Comparison of ENCODE assay signal across 1 cellular context in the genomic region with DNA sequence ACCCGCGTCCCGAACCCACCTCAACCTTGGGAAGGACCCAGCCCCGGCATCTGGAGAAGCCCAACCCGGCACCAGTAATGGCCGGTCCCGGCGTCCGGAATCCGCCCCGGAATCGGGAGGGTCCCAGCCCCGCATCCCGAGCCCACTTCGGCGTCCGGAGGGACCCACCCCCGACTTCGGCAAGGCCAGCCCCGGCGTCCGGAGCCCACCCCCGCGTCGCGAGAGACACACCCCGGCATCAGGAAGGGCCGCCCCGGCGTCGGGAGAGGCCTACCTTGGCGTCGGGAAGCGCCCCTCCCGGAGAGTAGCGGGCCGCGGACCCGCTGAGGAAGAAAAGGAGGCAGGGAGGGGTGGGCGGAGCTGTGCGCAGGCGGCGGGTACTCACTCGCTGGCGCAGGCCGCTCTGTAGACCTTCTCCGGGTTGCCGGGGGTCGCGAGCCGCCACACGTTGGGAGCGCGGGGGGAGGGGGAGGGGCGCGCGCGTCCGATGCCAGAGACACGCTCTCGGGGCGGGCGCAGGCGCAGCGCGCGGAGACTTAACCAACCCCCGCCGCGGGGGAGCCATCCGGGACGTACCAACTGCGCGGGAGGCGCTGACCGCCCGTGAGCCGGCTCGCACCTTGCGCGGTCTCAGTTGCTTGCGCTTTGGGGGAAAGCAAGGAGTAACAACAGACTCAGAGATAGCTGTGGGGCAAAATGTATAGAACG.
TF ChIP-seq lines count a peak whose summit lies in the region.

Gene UIMC1 (minus strand): TSS at position 515 of the 708 bp plus-strand sequence. CDS start 24,164 bp downstream, outside the sequence.

TF ChIP-seq in K562, 482 proteins besides CTCF, POLR2A, EP300 and RAD21 (continued from another document and continues in another):
- TF ChIP-seq ARID4B (CRISPR knock-in tag; IDR thresholded peaks at IDR 0.05) (peak; percentile 84), ZNF253 (CRISPR knock-in tag; conservative IDR thresholded peaks at IDR 0.05) (no peak), CCNT2 (IDR thresholded peaks at IDR 0.05; ENCODE audit: borderline replicate concordance, extremely low read depth, insufficient read length, low read depth, low read length) (peak; percentile 84), POLR2H (tag; IDR thresholded peaks at IDR 0.05; ENCODE audit: low read depth) (0 out of 2 replicates have a peak, but pooled peaks have one; percentile 56), LEF1 (IDR thresholded peaks at IDR 0.05) (0 out of 2 replicates have a peak, but pooled peaks have one; percentile 40), RNF219 (CRISPR knock-in tag; IDR thresholded peaks at IDR 0.05) (no peak), RBM34 (IDR thresholded peaks at IDR 0.05; ENCODE audit: borderline replicate concordance, insufficient read depth, low read length) (no peak), CSDE1 (IDR thresholded peaks at IDR 0.05) (no peak), POU5F1 (IDR thresholded peaks at IDR 0.05; ENCODE audit: borderline replicate concordance, low read depth, low read length, partially characterized antibody) (peak; percentile 60), ZBTB34 (CRISPR knock-in tag; IDR thresholded peaks at IDR 0.05) (no peak), MEF2A (IDR thresholded peaks at IDR 0.05; ENCODE audit: control insufficient read depth, low read depth, low read length) (no peak), MXI1 (IDR thresholded peaks at IDR 0.05; ENCODE audit: low read depth, low read length) (peak; percentile 65), SIX5 (IDR thresholded peaks at IDR 0.05; ENCODE audit: borderline replicate concordance in 1 of 2, insufficient read depth in 1 of 2, low read depth in 1 of 2, low read length in 2 of 2) (peak; percentile 42 to 52; a peak in 2 of 4 replicates), ZBED1 (IDR thresholded peaks at IDR 0.05) (peak; percentile 58; the same call in 1 of the 2 replicates), NCOA1 (IDR thresholded peaks at IDR 0.05; ENCODE audit: low read depth) (no peak), CBFB (CRISPR knock-in tag; IDR thresholded peaks at IDR 0.05) (no peak), ZKSCAN3 (CRISPR knock-in tag; IDR thresholded peaks at IDR 0.05) (no peak), RFX7 (CRISPR knock-in tag; IDR thresholded peaks at IDR 0.05) (no peak), IFI16 (CRISPR knock-in tag; IDR thresholded peaks at IDR 0.05) (no peak), CREB1 (IDR thresholded peaks at IDR 0.05) (peak; percentile 36; the same call in 1 of the 2 replicates), CREB1 (CRISPR knock-in tag; IDR thresholded peaks at IDR 0.05) (peak; percentile 73), NR2C1 (IDR thresholded peaks at IDR 0.05) (no peak), NR2C1 (tag; IDR thresholded peaks at IDR 0.05) (no peak), HNRNPL (IDR thresholded peaks at IDR 0.05; ENCODE audit: low read depth, low read length) (0 out of 2 replicates have a peak, but pooled peaks have one; percentile 50), RBM25 (IDR thresholded peaks at IDR 0.05; ENCODE audit: low read depth, low read length, severe bottlenecking) (no peak), SP1 (CRISPR knock-in tag; IDR thresholded peaks at IDR 0.05) (peak; percentile 91), PHF21A (IDR thresholded peaks at IDR 0.05; ENCODE audit: borderline replicate concordance, low read depth) (0 out of 2 replicates have a peak, but pooled peaks have one; percentile 3), EZH2 (IDR thresholded peaks at IDR 0.05; ENCODE audit: borderline replicate concordance, low read depth, low read length) (no peak), TAF1 (IDR thresholded peaks at IDR 0.05; ENCODE audit: control insufficient read depth, extremely low read depth, insufficient read depth, low read length, severe bottlenecking) (peak; percentile 78)
- TF ChIP-seq, protein P1, sequence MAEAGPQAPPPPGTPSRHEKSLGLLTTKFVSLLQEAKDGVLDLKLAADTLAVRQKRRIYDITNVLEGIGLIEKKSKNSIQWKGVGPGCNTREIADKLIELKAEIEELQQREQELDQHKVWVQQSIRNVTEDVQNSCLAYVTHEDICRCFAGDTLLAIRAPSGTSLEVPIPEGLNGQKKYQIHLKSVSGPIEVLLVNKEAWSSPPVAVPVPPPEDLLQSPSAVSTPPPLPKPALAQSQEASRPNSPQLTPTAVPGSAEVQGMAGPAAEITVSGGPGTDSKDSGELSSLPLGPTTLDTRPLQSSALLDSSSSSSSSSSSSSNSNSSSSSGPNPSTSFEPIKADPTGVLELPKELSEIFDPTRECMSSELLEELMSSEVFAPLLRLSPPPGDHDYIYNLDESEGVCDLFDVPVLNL (CRISPR knock-in tag; IDR thresholded peaks at IDR 0.05; ENCODE audit: low read depth), result 0 out of 2 replicates have a peak, but pooled peaks have one; percentile 15
- TF ChIP-seq, protein P2, sequence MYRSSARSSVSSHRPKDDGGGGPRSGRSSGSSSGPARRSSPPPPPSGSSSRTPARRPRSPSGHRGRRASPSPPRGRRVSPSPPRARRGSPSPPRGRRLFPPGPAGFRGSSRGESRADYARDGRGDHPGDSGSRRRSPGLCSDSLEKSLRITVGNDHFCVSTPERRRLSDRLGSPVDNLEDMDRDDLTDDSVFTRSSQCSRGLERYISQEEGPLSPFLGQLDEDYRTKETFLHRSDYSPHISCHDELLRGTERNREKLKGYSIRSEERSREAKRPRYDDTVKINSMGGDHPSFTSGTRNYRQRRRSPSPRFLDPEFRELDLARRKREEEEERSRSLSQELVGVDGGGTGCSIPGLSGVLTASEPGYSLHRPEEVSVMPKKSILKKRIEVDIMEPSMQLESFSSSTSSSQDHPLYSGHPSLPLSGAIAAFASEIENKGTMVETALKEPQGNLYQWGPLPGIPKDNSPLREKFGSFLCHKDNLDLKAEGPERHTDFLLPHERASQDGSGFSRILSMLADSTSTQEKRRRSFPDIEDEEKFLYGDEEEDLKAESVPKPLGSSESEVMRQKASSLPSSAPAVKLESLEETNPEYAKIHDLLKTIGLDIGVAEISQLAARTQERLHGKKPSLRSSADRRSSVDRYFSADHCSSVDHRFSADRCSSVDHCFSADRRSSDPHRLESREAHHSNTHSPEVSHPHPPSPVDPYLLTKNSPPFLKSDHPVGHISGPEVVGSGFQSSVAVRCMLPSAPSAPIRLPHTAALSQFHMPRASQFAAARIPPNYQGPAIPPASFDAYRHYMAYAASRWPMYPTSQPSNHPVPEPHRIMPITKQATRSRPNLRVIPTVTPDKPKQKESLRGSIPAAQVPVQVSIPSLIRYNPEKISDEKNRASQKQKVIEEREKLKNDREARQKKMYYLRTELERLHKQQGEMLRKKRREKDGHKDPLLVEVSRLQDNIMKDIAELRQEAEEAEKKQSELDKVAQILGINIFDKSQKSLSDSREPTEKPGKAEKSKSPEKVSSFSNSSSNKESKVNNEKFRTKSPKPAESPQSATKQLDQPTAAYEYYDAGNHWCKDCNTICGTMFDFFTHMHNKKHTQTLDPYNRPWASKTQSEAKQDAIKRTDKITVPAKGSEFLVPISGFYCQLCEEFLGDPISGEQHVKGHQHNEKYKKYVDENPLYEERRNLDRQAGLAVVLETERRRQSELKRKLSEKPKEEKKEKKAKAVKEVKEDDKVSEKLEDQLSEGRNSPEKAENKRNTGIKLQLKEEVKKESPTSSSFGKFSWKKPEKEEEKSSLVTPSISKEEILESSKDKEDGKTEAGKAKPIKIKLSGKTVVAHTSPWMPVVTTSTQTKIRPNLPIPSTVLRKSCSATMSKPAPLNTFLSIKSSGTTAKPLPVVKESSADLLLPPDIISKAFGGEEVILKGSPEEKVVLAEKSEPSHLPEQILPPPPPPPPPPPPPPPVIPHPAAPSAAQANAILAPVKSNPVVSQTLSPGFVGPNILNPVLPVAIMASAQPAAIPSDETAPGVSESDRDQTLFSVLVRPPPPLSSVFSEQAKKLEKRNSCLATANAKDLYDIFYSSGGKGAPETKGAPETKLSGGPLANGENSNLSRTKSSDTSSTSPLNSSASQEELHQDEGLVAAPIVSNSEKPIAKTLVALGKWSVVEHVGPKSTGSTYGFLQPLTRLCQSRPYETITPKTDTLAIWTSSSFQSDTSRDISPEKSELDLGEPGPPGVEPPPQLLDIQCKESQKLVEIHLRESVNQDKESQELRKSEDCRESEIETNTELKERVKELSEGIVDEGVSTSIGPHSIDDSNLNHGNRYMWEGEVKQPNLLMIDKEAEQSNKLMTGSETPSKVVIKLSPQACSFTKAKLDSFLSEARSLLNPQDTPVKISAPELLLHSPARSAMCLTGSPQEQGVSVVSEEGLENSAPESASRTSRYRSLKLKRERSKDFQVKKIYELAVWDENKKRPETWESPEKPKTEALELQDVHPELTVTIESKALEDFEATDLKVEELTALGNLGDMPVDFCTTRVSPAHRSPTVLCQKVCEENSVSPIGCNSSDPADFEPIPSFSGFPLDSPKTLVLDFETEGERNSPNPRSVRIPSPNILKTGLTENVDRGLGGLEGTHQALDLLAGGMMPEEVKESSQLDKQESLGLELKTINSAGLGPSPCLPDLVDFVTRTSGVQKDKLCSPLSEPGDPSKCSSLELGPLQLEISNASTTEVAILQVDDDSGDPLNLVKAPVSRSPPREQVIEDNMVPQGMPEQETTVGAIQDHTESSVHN (IDR thresholded peaks at IDR 0.05; ENCODE audit: borderline replicate concordance in 1 of 2, low read depth in 1 of 2), result no peak
- TF ChIP-seq, protein P3, sequence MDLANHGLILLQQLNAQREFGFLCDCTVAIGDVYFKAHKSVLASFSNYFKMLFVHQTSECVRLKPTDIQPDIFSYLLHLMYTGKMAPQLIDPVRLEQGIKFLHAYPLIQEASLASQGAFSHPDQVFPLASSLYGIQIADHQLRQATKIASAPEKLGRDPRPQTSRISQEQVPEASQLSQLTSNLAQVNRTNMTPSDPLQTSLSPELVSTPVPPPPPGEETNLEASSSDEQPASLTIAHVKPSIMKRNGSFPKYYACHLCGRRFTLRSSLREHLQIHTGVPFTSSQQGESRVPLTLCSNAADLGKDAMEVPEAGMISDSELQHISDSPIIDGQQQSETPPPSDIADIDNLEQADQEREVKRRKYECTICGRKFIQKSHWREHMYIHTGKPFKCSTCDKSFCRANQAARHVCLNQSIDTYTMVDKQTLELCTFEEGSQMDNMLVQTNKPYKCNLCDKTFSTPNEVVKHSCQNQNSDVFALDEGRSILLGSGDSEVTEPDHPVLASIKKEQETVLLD (IDR thresholded peaks at IDR 0.05), result peak; percentile 75; the same call in 1 of the 2 replicates
